In genomic region chr12:120787889-120788288, GRCh38 we compare ENCODE assay signal across 27 cellular contexts.
"Had no signal": no experiment of that assay in that cellular context is flagged by ENCODE, and none has a peak within 500 bp of the region (broad histone marks: within the 10 kb centered on the region; RNA-seq: fewer than 3 reads in every experiment).

No MANE protein-coding gene starts in this region.

- ATAC-seq: Panc1 had no signal

- H3K4me3 ChIP-seq: adrenal gland had no signal

- H3K27me3 ChIP-seq: adrenal gland had no signal

- H3K4me3 Mint-ChIP-seq: activated B cell treated with CpG ODN at 0.5 μM for 24 hours; activated CD4-positive, alpha-beta memory T cell treated with anti-CD3 and anti-CD28 coated beads, Interleukin-2, amount 10 ng/mL, durations not matched to agents 7 days and 5 days; activated naive CD8-positive, alpha-beta T cell treated with anti-CD3 and anti-CD28 coated beads, Interleukin-2, amount 10 ng/mL, durations not matched to agents 7 days and 5 days had no signal

- DNase-seq: activated B cell treated with CpG ODN at 0.5 μM for 24 hours; activated CD4-positive, alpha-beta memory T cell treated with anti-CD3 and anti-CD28 coated beads, Interleukin-2, amount 10 ng/mL, durations not matched to agents 7 days and 5 days; activated CD4-positive, alpha-beta T cell treated with anti-CD3 and anti-CD28 coated beads, Interleukin-2, amount 50 U/mL, for 1 hour; activated naive CD4-positive, alpha-beta T cell treated with anti-CD3 and anti-CD28 coated beads, Interleukin-2, amount 50 U/mL, for 16 hours; activated naive CD8-positive, alpha-beta T cell treated with anti-CD3 and anti-CD28 coated beads, Interleukin-2, amount 10 ng/mL, durations not matched to agents 7 days and 5 days; adrenal gland; anterior cingulate cortex; caudate nucleus; IMR-90; Kasumi-1; KBM-7; NCI-H1105 treated with DMSO at 0.1 percent for 48 hours; NCI-H146; NCI-H187 treated with DMSO at 0.1 percent for 48 hours; NCI-H2081 treated with DMSO at 0.1 percent for 48 hours; NCI-H2171; NCI-H226; NCI-H526 treated with DMSO at 0.1 percent for 48 hours; NCI-H82; NK-92 treated with Interleukin-12 subunit alpha and Interleukin-12 subunit beta, amount 100 ng/mL, for 24 hours; OCI-M1; SHP77 treated with DMSO at 0.1 percent for 48 hours; T-helper 2 cell; T1000 had no signal

- FAIRE-seq: TTC549 had no signal

- H3K9me3 ChIP-seq: adrenal gland had no signal

- H3K27me3 Mint-ChIP-seq: activated B cell treated with CpG ODN at 0.5 μM for 24 hours; activated CD4-positive, alpha-beta memory T cell treated with anti-CD3 and anti-CD28 coated beads, Interleukin-2, amount 10 ng/mL, durations not matched to agents 7 days and 5 days; activated naive CD8-positive, alpha-beta T cell treated with anti-CD3 and anti-CD28 coated beads, Interleukin-2, amount 10 ng/mL, durations not matched to agents 7 days and 5 days had no signal

- H3K27ac Mint-ChIP-seq: activated B cell treated with CpG ODN at 0.5 μM for 24 hours; activated CD4-positive, alpha-beta memory T cell treated with anti-CD3 and anti-CD28 coated beads, Interleukin-2, amount 10 ng/mL, durations not matched to agents 7 days and 5 days; activated naive CD8-positive, alpha-beta T cell treated with anti-CD3 and anti-CD28 coated beads, Interleukin-2, amount 10 ng/mL, durations not matched to agents 7 days and 5 days had no signal

- H3K9me3 Mint-ChIP-seq: activated B cell treated with CpG ODN at 0.5 μM for 24 hours; activated naive CD8-positive, alpha-beta T cell treated with anti-CD3 and anti-CD28 coated beads, Interleukin-2, amount 10 ng/mL, durations not matched to agents 7 days and 5 days had no signal

- H3K27ac ChIP-seq: adrenal gland, RWPE1 had no signal

- H3K36me3 ChIP-seq: adrenal gland had no signal
